25 cellular contexts compared by ENCODE assay signal in the genomic region with DNA sequence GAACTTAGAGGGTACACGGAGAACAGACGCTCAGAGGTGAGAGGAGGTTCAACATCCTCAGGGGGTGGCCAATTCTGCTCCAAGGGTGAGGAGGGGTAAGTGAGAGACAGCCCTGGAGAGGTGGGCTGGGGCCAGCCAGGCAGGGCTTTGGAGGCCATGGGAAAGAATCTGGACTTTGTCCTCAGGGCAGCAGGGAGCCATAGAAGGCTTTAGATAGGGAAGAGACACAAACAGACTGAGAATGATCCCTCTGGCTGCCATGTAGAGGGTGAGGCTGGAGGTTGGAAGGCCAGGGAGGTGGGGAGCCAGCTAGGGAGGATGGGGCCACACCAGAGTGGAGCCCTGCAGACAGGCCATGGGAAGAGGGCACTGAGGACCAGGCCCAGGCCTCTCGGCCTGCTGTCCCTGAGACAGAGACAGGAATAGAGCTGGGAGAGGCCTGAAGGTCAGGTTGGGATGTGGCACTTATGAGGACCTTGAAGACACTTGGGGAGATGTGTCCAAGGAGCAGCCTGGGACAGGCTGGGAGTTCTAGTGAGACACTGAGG. TPM values are rescaled to one million over a fixed set of nuclear protein-coding genes. Genes with fewer than 3 reads are reported as not detected.
DNase-seq lines count a peak whose midpoint lies in the region; ATAC-seq and TF ChIP-seq lines count a peak whose summit lies in the region.
"Had no signal": no experiment of that assay in that cellular context is flagged by ENCODE, and none has a peak within 500 bp of the region (broad histone marks: within the 10 kb centered on the region; RNA-seq: fewer than 3 reads in every experiment).

No MANE protein-coding gene starts in this region.

- POLR2A ChIA-PET in Caco-2 (lab: Charles Lee): no interaction called here

- peaks cover 2% of the 10 kb centered on the region for H4K20me1 ChIP-seq in H9 (ENCODE audit: control insufficient read depth, insufficient read depth, insufficient read length)

- H3T11ph ChIP-seq in H9 (ENCODE audit: low read length): no peak overlapping the region

- no peaks in the 10 kb centered on the region for H3K79me1 ChIP-seq in H9 (ENCODE audit: insufficient read depth, low read depth, low read length, poor library complexity, severe bottlenecking)

- no peak overlapping the region for H4K91ac ChIP-seq in H9 (ENCODE audit: insufficient read length, low read depth, low read length)

- H3K23ac ChIP-seq in H9 (ENCODE audit: insufficient read length, low read depth, low read length): no peak overlapping the region

- H3K56ac ChIP-seq in H9 (ENCODE audit: insufficient read length, low read depth, low read length): no peak overlapping the region

- no peak overlapping the region for H4K5ac ChIP-seq in H9 (ENCODE audit: insufficient read length, low read depth, low read length)

- no peak for TF ChIP-seq POLR2A in gastrocnemius medialis (IDR thresholded peaks at IDR 0.05)

- H4K8ac ChIP-seq in H9 (replicated peaks; ENCODE audit: insufficient read length, low read depth, low read length): no peak overlapping the region

- intact Hi-C loops in Caco-2 (cut with micrococcal nuclease; ENCODE audit: unreplicated experiment) (no loop called here), gastrocnemius medialis (cut with DNase I; ENCODE audit: low total_unique reads) (no loop called here)

- peaks cover 15% of the 10 kb centered on the region for H3K4me1 ChIP-seq in Caco-2
- H3K4me1 ChIP-seq in H9 (ENCODE audit: insufficient read depth, low read length): peaks cover 2% of the 10 kb centered on the region; the same call in 1 of the 2 replicates
- H3K4me1 ChIP-seq in gastrocnemius medialis: peaks cover 27 to 53% of the 10 kb centered on the region in 2 donors
- H3K4me1 ChIP-seq: ascending aorta had no signal

- no peak overlapping the region for H3K4me3 Mint-ChIP-seq in Caco-2 (ENCODE audit: unreplicated experiment)
- H3K4me3 Mint-ChIP-seq in H9: no peak overlapping the region; a peak in 1 of 5 replicates
- peak overlapping the region; percentile 8 for H3K4me3 Mint-ChIP-seq in glutamatergic neuron (ENCODE audit: unreplicated experiment)
- H3K4me3 Mint-ChIP-seq: activated naive CD4-positive, alpha-beta T cell treated with anti-CD3 and anti-CD28 coated beads for 36 hours; CD8-positive, alpha-beta T cell had no signal

- no peaks in the 10 kb centered on the region for H3K9me3 ChIP-seq in Caco-2
- no peaks in the 10 kb centered on the region for H3K9me3 ChIP-seq in H9 (ENCODE audit: control insufficient read depth, low read depth, low read length)
- H3K9me3 ChIP-seq in gastrocnemius medialis: no peaks in the 10 kb centered on the region
- H3K9me3 ChIP-seq: ascending aorta had no signal

- H3K4me3 ChIP-seq in Caco-2 (ENCODE audit: low read depth, low read length) (no peak overlapping the region), gastrocnemius medialis (no peak overlapping the region)
- H3K4me3 ChIP-seq: ascending aorta, SK-N-MC had no signal

- no peak overlapping the region for H2BK15ac ChIP-seq in H9 (ENCODE audit: low read depth, low read length)

- no peak overlapping the region for H2AFZ ChIP-seq in H9 (ENCODE audit: low read length)

- H3K9me3 Mint-ChIP-seq in Caco-2 (ENCODE audit: unreplicated experiment) (no peaks in the 10 kb centered on the region), H9 (no peaks in the 10 kb centered on the region), glutamatergic neuron (ENCODE audit: unreplicated experiment) (peaks cover 6% of the 10 kb centered on the region)
- H3K9me3 Mint-ChIP-seq: activated naive CD4-positive, alpha-beta T cell treated with anti-CD3 and anti-CD28 coated beads for 36 hours; CD8-positive, alpha-beta T cell had no signal

- H3K79me2 ChIP-seq in H9 (ENCODE audit: insufficient read depth, low read length): no peaks in the 10 kb centered on the region

- BruUV-seq in Caco-2 (replicated peaks; lab: Mats Ljungman, UMichigan): no TSS peak

- no peak overlapping the region for H2BK120ac ChIP-seq in H9 (ENCODE audit: low read depth, low read length, poor library complexity, severe bottlenecking)

- TF ChIP-seq CTCF in Caco-2 (IDR thresholded peaks at IDR 0.05; ENCODE audit: insufficient read depth in 1 of 2, low read depth in 1 of 2, low read length in 1 of 2, severe bottlenecking in 1 of 2, unreplicated experiment in 1 of 2): no peak
- no peak for TF ChIP-seq CTCF in H9 (conservative IDR thresholded peaks at IDR 0.05)
- TF ChIP-seq CTCF in glutamatergic neuron (IDR thresholded peaks at IDR 0.05; ENCODE audit: partially characterized antibody, unreplicated experiment): no peak
- TF ChIP-seq CTCF in gastrocnemius medialis (IDR thresholded peaks at IDR 0.05 in 4 of 5, conservative IDR thresholded peaks at IDR 0.05 in 1 of 5): no peak
- TF ChIP-seq CTCF in GM10266 (IDR thresholded peaks at IDR 0.05; ENCODE audit: control insufficient read depth, insufficient read depth, low read depth, missing control alignments): no peak

- peaks cover 29% of the 10 kb centered on the region for H3K36me3 Mint-ChIP-seq in Caco-2 (ENCODE audit: insufficient read depth, unreplicated experiment)
- peaks cover 19 to 47% (median 40%) of the 10 kb centered on the region in 3 experiments for H3K36me3 Mint-ChIP-seq in H9 (ENCODE audit: insufficient read depth in 1 of 3, low read depth in 3 of 3)
- H3K36me3 Mint-ChIP-seq in glutamatergic neuron (ENCODE audit: unreplicated experiment): no peaks in the 10 kb centered on the region

- CTCF ChIA-PET in Caco-2 (lab: Charles Lee): no interaction called here

- H3K14ac ChIP-seq in H9 (ENCODE audit: insufficient read depth, low read length): no peak overlapping the region

- no peak overlapping the region for H3K4me2 ChIP-seq in H9 (ENCODE audit: insufficient read depth, insufficient read length, low read length)

- H3K4me1 Mint-ChIP-seq in Caco-2 (ENCODE audit: low read depth, unreplicated experiment) (peaks cover 12% of the 10 kb centered on the region), H9 (peaks cover 16 to 19% of the 10 kb centered on the region in 2 experiments), glutamatergic neuron (ENCODE audit: low read depth, unreplicated experiment) (peaks cover 7% of the 10 kb centered on the region)

- H3K18ac ChIP-seq in H9 (ENCODE audit: insufficient read length, low read depth, low read length): no peak overlapping the region

- ATAC-seq in gastrocnemius medialis: no peak
- ATAC-seq: CD8-positive, alpha-beta T cell had no signal

- no peak overlapping the region for H2BK12ac ChIP-seq in H9 (ENCODE audit: insufficient read length, low read depth, low read length)

- no peaks in the 10 kb centered on the region for H3K27me3 Mint-ChIP-seq in Caco-2 (ENCODE audit: insufficient read depth, unreplicated experiment)
- H3K27me3 Mint-ChIP-seq in H9 (ENCODE audit: low read depth): no peaks in the 10 kb centered on the region
- peaks cover 4% of the 10 kb centered on the region for H3K27me3 Mint-ChIP-seq in glutamatergic neuron (ENCODE audit: unreplicated experiment)

- no peak overlapping the region for H2BK20ac ChIP-seq in H9 (ENCODE audit: low read depth, low read length, poor library complexity, severe bottlenecking)

- H3K23me2 ChIP-seq in H9 (ENCODE audit: insufficient read length, low read depth, low read length, poor library complexity, severe bottlenecking): no peaks in the 10 kb centered on the region

- DNase-seq in Caco-2: no peak
- DNase-seq in H9: no peak
- DNase-seq in glutamatergic neuron: no peak
- no peak for DNase-seq in gastrocnemius medialis
- no peak for DNase-seq in GM10266 (ENCODE audit: extremely low spot score)
- DNase-seq in NCI-H1417 (lab: John Stamatoyannopoulos, UW): no peak
- no peak for DNase-seq in DMS53 treated with DMSO at 0.1 percent for 48 hours (lab: John Stamatoyannopoulos, UW; ENCODE audit: unreplicated experiment)
- DNase-seq: activated CD4-positive, alpha-beta T cell treated with anti-CD3 and anti-CD28 coated beads, Interleukin-2, amount 50 U/mL, for 1 hour; activated naive CD4-positive, alpha-beta T cell treated with anti-CD3 and anti-CD28 coated beads for 36 hours; CD8-positive, alpha-beta T cell; central memory CD4-positive, alpha-beta T cell; GDM1; NCI-H1417 treated with DMSO at 0.1 percent for 48 hours; NCI-H2107; occipital lobe; stimulated activated CD4-positive, alpha-beta T cell treated with anti-CD3 and anti-CD28 coated beads, Interleukin-12 subunit alpha, Interleukin-12 subunit beta, amount 100 ng/mL, for 4 hours had no signal

- no peak overlapping the region for H2AK5ac ChIP-seq in H9 (ENCODE audit: insufficient read length, low read length)

- H3K27me3 ChIP-seq in Caco-2 (replicated peaks; ENCODE audit: control insufficient read depth, insufficient read depth, low read length) (no peaks in the 10 kb centered on the region), H9 (ENCODE audit: insufficient read depth, low read length) (no peaks in the 10 kb centered on the region), gastrocnemius medialis (no peaks in the 10 kb centered on the region)
- H3K27me3 ChIP-seq: ascending aorta had no signal

- H3K4ac ChIP-seq in H9 (ENCODE audit: low read depth, low read length): no peak overlapping the region

- H3K36me3 ChIP-seq in Caco-2 (ENCODE audit: control insufficient read depth, insufficient read depth, low read length): no peaks in the 10 kb centered on the region; the same call in 1 of the 2 replicates
- H3K36me3 ChIP-seq in gastrocnemius medialis: peaks cover 0 to 32% of the 10 kb centered on the region in 2 donors

- no peak overlapping the region for H2BK5ac ChIP-seq in H9 (ENCODE audit: insufficient read length, low read length)

- in situ Hi-C loops in gastrocnemius medialis (cut with MboI; ENCODE audit: low sequenced_read_pairs in 4 of 4): no loop called here

- no CpG with 5 or more reads among the region's 3 CpGs for WGBS in H9 (ENCODE audit: extremely low coverage, insufficient read length, low lambda C conversion rate)

- peak overlapping the region; percentile 11 for H3K27ac Mint-ChIP-seq in Caco-2 (ENCODE audit: unreplicated experiment)
- peak overlapping the region in 2 of 3 experiments; percentile 5 to 79; a peak in 3 of 7 replicates for H3K27ac Mint-ChIP-seq in H9
- peak overlapping the region; percentile 33 for H3K27ac Mint-ChIP-seq in glutamatergic neuron (ENCODE audit: unreplicated experiment)
- H3K27ac Mint-ChIP-seq: activated naive CD4-positive, alpha-beta T cell treated with anti-CD3 and anti-CD28 coated beads for 36 hours; CD8-positive, alpha-beta T cell had no signal

- H3K27ac ChIP-seq in H9 (ENCODE audit: insufficient read length, low read depth, low read length): no peak overlapping the region
- peak overlapping the region; percentile 88 to 95 (median 94) for H3K27ac ChIP-seq in gastrocnemius medialis
- H3K27ac ChIP-seq: ascending aorta, SK-N-MC had no signal

- no peak overlapping the region for H3K9ac ChIP-seq in H9 (ENCODE audit: extremely low read depth, insufficient read length, low read length)

RNA-seq across cellular contexts. Expression of a gene that starts 29.2 kb away (rescaled TPM):
- total RNA-seq in Caco-2 (2022) (4.1 and 5.3 TPM in 2 replicates), H9 (2021) (0.31 and 0.35 TPM in 2 replicates), glutamatergic neuron (ENCODE audit: unreplicated experiment) (2.3 TPM), gastrocnemius medialis (not detected)
- total RNA-seq: activated naive CD4-positive, alpha-beta T cell treated with anti-CD3 and anti-CD28 coated beads for 36 hours; ascending aorta; M059J; RPMI7951 had no signal

RNA-seq across cellular contexts. Expression of a gene that starts 29.5 kb away (rescaled TPM):
- total RNA-seq in Caco-2 (2022) (164 and 169 TPM in 2 replicates), H9 (2021) (142 and 150 TPM in 2 replicates), glutamatergic neuron (ENCODE audit: unreplicated experiment) (197 TPM), gastrocnemius medialis (100 to 1,000 TPM in 2 of 4 donors, 10 to 100 TPM in 2; 88.0 to 387 (median 102) TPM)

RNA-seq across cellular contexts. Expression of a gene that starts 37.5 kb away (rescaled TPM):
- total RNA-seq in Caco-2 (2022): not detected in 2 replicates
- 0.15 and 0.31 TPM in 2 replicates for total RNA-seq in H9 (2021)
- total RNA-seq in glutamatergic neuron (ENCODE audit: unreplicated experiment): 19.5 TPM
- not detected for total RNA-seq in gastrocnemius medialis
- total RNA-seq: activated naive CD4-positive, alpha-beta T cell treated with anti-CD3 and anti-CD28 coated beads for 36 hours; ascending aorta; CD8-positive, alpha-beta T cell; epithelial cell of proximal tubule; fibroblast of villous mesenchyme; lower leg skin; M059J; NCI-H460; RPMI7951; T-helper 2 cell treated with Interferon-gamma antibody and Interleukin-4, amounts not matched to agents 100 ng/mL and 5 ng/mL, for 36 hours had no signal

Comparison
In these comparisons a context has a peak if more than half of its experiments do, and no peak if none do; other contexts are left out.
1. RNA of a gene that starts 37.5 kb away (total RNA-seq): 19.5 TPM in glutamatergic neuron (single experiment); 0.15 to 0.31 TPM in H9, not detected in Caco-2 and not detected in gastrocnemius medialis; every median in the first group is over 10 times any median in the second.
2. Peak in every context shown above with its lines, with median percentiles within 50 percentile points of each other: H3K27ac Mint-ChIP-seq.